ENCODE assay signal across 13 cellular contexts in genomic region chr18:13541621-13542519, GRCh38.
DNase-seq lines count a peak whose midpoint lies in the region; ATAC-seq and TF ChIP-seq lines count a peak whose summit lies in the region.
"Had no signal": no experiment of that assay in that cellular context is flagged by ENCODE, and none has a peak within 500 bp of the region (broad histone marks: within the 10 kb centered on the region; RNA-seq: fewer than 3 reads in every experiment).

No MANE protein-coding gene starts in this region.

- peaks cover 54% of the 10 kb centered on the region for H3K4me1 Mint-ChIP-seq in nephron
- peaks cover 15 to 23% of the 10 kb centered on the region in 2 donors for H3K4me1 Mint-ChIP-seq in natural killer cell treated with Interleukin-12 subunit alpha and Interleukin-12 subunit beta and Interleukin-15 and Interleukin-18, amount 100 ng/mL, for 72 hours (ENCODE audit: low read depth in 2 of 2)
- H3K4me1 Mint-ChIP-seq in GM23338, result peaks cover 19% of the 10 kb centered on the region
- H3K4me1 Mint-ChIP-seq in activated T-helper 1 cell treated with anti-CD3 and anti-CD28 coated beads, Interleukin-12 subunit alpha, Interleukin-12 subunit beta, Interleukin-2, Interleukin-4 antibody, amounts not matched to agents 30 ng/mL and 10 ng/mL and 1 ng/mL, durations not matched to agents 14 hours and 24 hours and 36 hours (ENCODE audit: low read depth), result peaks cover 36% of the 10 kb centered on the region

- no peak overlapping the region for H2AFZ ChIP-seq in GM23338

- DNase-seq in fibroblast of villous mesenchyme (ENCODE audit: low read depth) (peak; percentile 72), GM23338 (ENCODE audit: low spot score) (no peak)
- no peak for DNase-seq in natural killer cell treated with Interleukin-12 subunit alpha and Interleukin-12 subunit beta and Interleukin-15 and Interleukin-18, amount 100 ng/mL, for 72 hours (ENCODE audit: low spot score)
- DNase-seq in activated T-helper 1 cell treated with anti-CD3 and anti-CD28 coated beads, Interleukin-12 subunit alpha, Interleukin-12 subunit beta, Interleukin-2, Interleukin-4 antibody, amounts not matched to agents 30 ng/mL and 10 ng/mL and 1 ng/mL, durations not matched to agents 14 hours and 24 hours and 36 hours (ENCODE audit: low spot score), result no peak
- DNase-seq: aorta, KG1, occipital lobe, T1000 had no signal

- H3K27me3 Mint-ChIP-seq in nephron (ENCODE audit: low read depth) (peaks cover 8% of the 10 kb centered on the region), GM23338 (ENCODE audit: insufficient read depth, low read depth, poor library complexity) (peaks cover 3% of the 10 kb centered on the region)
- no peaks in the 10 kb centered on the region for H3K27me3 Mint-ChIP-seq in natural killer cell treated with Interleukin-12 subunit alpha and Interleukin-12 subunit beta and Interleukin-15 and Interleukin-18, amount 100 ng/mL, for 72 hours
- H3K27me3 Mint-ChIP-seq in activated T-helper 1 cell treated with anti-CD3 and anti-CD28 coated beads, Interleukin-12 subunit alpha, Interleukin-12 subunit beta, Interleukin-2, Interleukin-4 antibody, amounts not matched to agents 30 ng/mL and 10 ng/mL and 1 ng/mL, durations not matched to agents 14 hours and 24 hours and 36 hours (ENCODE audit: insufficient read depth), result peaks cover 2% of the 10 kb centered on the region
- H3K27me3 Mint-ChIP-seq: B cell had no signal

- H3K4me1 ChIP-seq in GM23338 (ENCODE audit: insufficient read depth), result no peaks in the 10 kb centered on the region; the same call in 1 of the 2 replicates

- H3K79me2 ChIP-seq in GM23338 (replicated peaks; ENCODE audit: insufficient read depth), result no peaks in the 10 kb centered on the region

- H3K4me2 ChIP-seq in GM23338, result no peak overlapping the region

- H3K36me3 ChIP-seq in KOPT-K1 (ENCODE audit: insufficient read depth, low read length) (peaks cover 59% of the 10 kb centered on the region), GM23338 (ENCODE audit: insufficient read depth) (no peaks in the 10 kb centered on the region)

- H3K4me3 Mint-ChIP-seq in nephron (no peak overlapping the region), GM23338 (no peak overlapping the region)
- no peak overlapping the region for H3K4me3 Mint-ChIP-seq in natural killer cell treated with Interleukin-12 subunit alpha and Interleukin-12 subunit beta and Interleukin-15 and Interleukin-18, amount 100 ng/mL, for 72 hours
- no peak overlapping the region for H3K4me3 Mint-ChIP-seq in activated T-helper 1 cell treated with anti-CD3 and anti-CD28 coated beads, Interleukin-12 subunit alpha, Interleukin-12 subunit beta, Interleukin-2, Interleukin-4 antibody, amounts not matched to agents 30 ng/mL and 10 ng/mL and 1 ng/mL, durations not matched to agents 14 hours and 24 hours and 36 hours
- H3K4me3 Mint-ChIP-seq: B cell had no signal

- peak overlapping the region in 2 of 3 experiments; percentile 66 to 68 for H3K27ac Mint-ChIP-seq in nephron
- no peak overlapping the region for H3K27ac Mint-ChIP-seq in natural killer cell treated with Interleukin-12 subunit alpha and Interleukin-12 subunit beta and Interleukin-15 and Interleukin-18, amount 100 ng/mL, for 72 hours
- no peak overlapping the region for H3K27ac Mint-ChIP-seq in GM23338
- no peak overlapping the region for H3K27ac Mint-ChIP-seq in activated T-helper 1 cell treated with anti-CD3 and anti-CD28 coated beads, Interleukin-12 subunit alpha, Interleukin-12 subunit beta, Interleukin-2, Interleukin-4 antibody, amounts not matched to agents 30 ng/mL and 10 ng/mL and 1 ng/mL, durations not matched to agents 14 hours and 24 hours and 36 hours
- H3K27ac Mint-ChIP-seq: B cell had no signal

- peaks cover 20% of the 10 kb centered on the region for H3K9me3 ChIP-seq in KOPT-K1 (ENCODE audit: insufficient read depth, low read length, poor library complexity, severe bottlenecking)

- no peaks in the 10 kb centered on the region for H3F3A ChIP-seq in GM23338 (replicated peaks; ENCODE audit: low read depth)

- peak overlapping the region; percentile 12; the same call in 1 of the 2 replicates for H3K27ac ChIP-seq in C4-2B
- H3K27ac ChIP-seq in KOPT-K1 (ENCODE audit: low read depth, low read length, poor library complexity, severe bottlenecking), result peak overlapping the region; percentile 64
- no peak overlapping the region for H3K27ac ChIP-seq in GM23338 (ENCODE audit: low read depth)

- H3K36me3 Mint-ChIP-seq in nephron (ENCODE audit: low read depth) (no peaks in the 10 kb centered on the region), GM23338 (ENCODE audit: low read depth) (no peaks in the 10 kb centered on the region)
- H3K36me3 Mint-ChIP-seq in natural killer cell treated with Interleukin-12 subunit alpha and Interleukin-12 subunit beta and Interleukin-15 and Interleukin-18, amount 100 ng/mL, for 72 hours, result no peaks in the 10 kb centered on the region
- peaks cover 12% of the 10 kb centered on the region for H3K36me3 Mint-ChIP-seq in activated T-helper 1 cell treated with anti-CD3 and anti-CD28 coated beads, Interleukin-12 subunit alpha, Interleukin-12 subunit beta, Interleukin-2, Interleukin-4 antibody, amounts not matched to agents 30 ng/mL and 10 ng/mL and 1 ng/mL, durations not matched to agents 14 hours and 24 hours and 36 hours (ENCODE audit: low read depth)

- no peaks in the 10 kb centered on the region for H3K9me3 Mint-ChIP-seq in nephron
- H3K9me3 Mint-ChIP-seq in natural killer cell treated with Interleukin-12 subunit alpha and Interleukin-12 subunit beta and Interleukin-15 and Interleukin-18, amount 100 ng/mL, for 72 hours, result no peaks in the 10 kb centered on the region
- peaks cover under 1% of the 10 kb centered on the region; the same call in 1 of the 3 replicates for H3K9me3 Mint-ChIP-seq in GM23338
- H3K9me3 Mint-ChIP-seq in activated T-helper 1 cell treated with anti-CD3 and anti-CD28 coated beads, Interleukin-12 subunit alpha, Interleukin-12 subunit beta, Interleukin-2, Interleukin-4 antibody, amounts not matched to agents 30 ng/mL and 10 ng/mL and 1 ng/mL, durations not matched to agents 14 hours and 24 hours and 36 hours, result no peaks in the 10 kb centered on the region

- H3K4me3 ChIP-seq in fibroblast of villous mesenchyme (ENCODE audit: low read depth, low read length), result no peak overlapping the region
- no peak overlapping the region for H3K4me3 ChIP-seq in GM23338

- peaks cover 4% of the 10 kb centered on the region; the same call in 1 of the 2 replicates for H3K9me2 ChIP-seq in GM23338 (ENCODE audit: insufficient read depth)

- no peak for TF ChIP-seq CTCF in C4-2B (conservative IDR thresholded peaks at IDR 0.05)
- TF ChIP-seq CTCF in fibroblast of villous mesenchyme (IDR thresholded peaks at IDR 0.05; ENCODE audit: insufficient read depth, low read depth, low read length), result no peak
- no peak for TF ChIP-seq CTCF in nephron (IDR thresholded peaks at IDR 0.05; ENCODE audit: unreplicated experiment in 3 of 3)
- no peak for TF ChIP-seq CTCF in GM23338 (conservative IDR thresholded peaks at IDR 0.05; ENCODE audit: low read depth in 2 of 2)

- no peaks in the 10 kb centered on the region for H3K27me3 ChIP-seq in GM23338 (ENCODE audit: insufficient read depth)

- H4K20me1 ChIP-seq in GM23338 (replicated peaks; ENCODE audit: insufficient read depth), result no peaks in the 10 kb centered on the region

- intact Hi-C loops in activated T-helper 1 cell treated with anti-CD3 and anti-CD28 coated beads, Interleukin-12 subunit alpha, Interleukin-12 subunit beta, Interleukin-2, Interleukin-4 antibody, amounts not matched to agents 30 ng/mL and 10 ng/mL and 1 ng/mL, durations not matched to agents 14 hours and 24 hours and 36 hours (cut with micrococcal nuclease), result no loop called here

- ATAC-seq in HG02870 (IDR thresholded peaks at IDR 0.05; ENCODE audit: unreplicated experiment) (no peak), GM23338 (no peak)
- ATAC-seq in natural killer cell treated with Interleukin-12 subunit alpha and Interleukin-12 subunit beta and Interleukin-15 and Interleukin-18, amount 100 ng/mL, for 72 hours, result no peak

TF ChIP-seq in GM23338, 12 proteins besides CTCF, POLR2A, EP300 and RAD21 (continues in another document):
- TF ChIP-seq ZNF114 (CRISPR knock-in tag; IDR thresholded peaks at IDR 0.05) (no peak), STAT1 (IDR thresholded peaks at IDR 0.05; ENCODE audit: unreplicated experiment) (no peak), ZNF331 (CRISPR knock-in tag; IDR thresholded peaks at IDR 0.05; ENCODE audit: low read depth) (no peak), CREB1 (CRISPR knock-in tag; IDR thresholded peaks at IDR 0.05; ENCODE audit: low read depth) (no peak), NANOG (IDR thresholded peaks at IDR 0.05; ENCODE audit: borderline replicate concordance) (no peak), EZH2 (IDR thresholded peaks at IDR 0.05; ENCODE audit: low read depth, unreplicated experiment) (no peak), EZH2phosphoT487 (IDR thresholded peaks at IDR 0.05; ENCODE audit: unreplicated experiment) (no peak), ETS1 (IDR thresholded peaks at IDR 0.05) (no peak), POLR2AphosphoS5 (IDR thresholded peaks at IDR 0.05; ENCODE audit: low read depth) (no peak), JUNB (IDR thresholded peaks at IDR 0.05; ENCODE audit: unreplicated experiment) (no peak)

Comparison
In these comparisons a context has a peak if more than half of its experiments do, and no peak if none do; other contexts are left out.
1. H3K27ac Mint-ChIP-seq: peak in nephron (2 of 3); none in natural killer cell treated with Interleukin-12 subunit alpha and Interleukin-12 subunit beta and Interleukin-15 and Interleukin-18, amount 100 ng/mL, for 72 hours (0 of 2), GM23338 (single experiment) and activated T-helper 1 cell treated with anti-CD3 and anti-CD28 coated beads, Interleukin-12 subunit alpha, Interleukin-12 subunit beta, Interleukin-2, Interleukin-4 antibody, amounts not matched to agents 30 ng/mL and 10 ng/mL and 1 ng/mL, durations not matched to agents 14 hours and 24 hours and 36 hours (single experiment).